ENCODE assay signal across 8 cellular contexts in genomic region chr2:60530660-60531276, GRCh38. TPM values are rescaled to one million over a fixed set of nuclear protein-coding genes. Genes with fewer than 3 reads are reported as not detected.
A peak's percentile ranks its signal among the peaks of the same experiment; 100 is the strongest.
DNase-seq lines count a peak whose midpoint lies in the region; ATAC-seq lines count a peak whose summit lies in the region.

No MANE protein-coding gene starts in this region.

- H3K27ac ChIP-seq in BLaER1, result peak overlapping the region; percentile 3
- H3K27ac ChIP-seq in right cardiac atrium (ENCODE audit: low read length), result no peak overlapping the region

- peaks cover 61% of the 10 kb centered on the region for H3K36me3 ChIP-seq in BLaER1

- peaks cover 100% of the 10 kb centered on the region for H4K20me1 ChIP-seq in BLaER1

- H3K27me3 ChIP-seq in BLaER1 (no peaks in the 10 kb centered on the region), right cardiac atrium (ENCODE audit: control insufficient read depth, insufficient read depth) (no peaks in the 10 kb centered on the region)

- peak overlapping the region; percentile 35; the same call in 1 of the 2 replicates for H3K4me3 ChIP-seq in BLaER1
- no peak overlapping the region for H3K4me3 ChIP-seq in right cardiac atrium (ENCODE audit: low read length)

- peaks cover 100% of the 10 kb centered on the region for H3K4me1 ChIP-seq in BLaER1
- no peaks in the 10 kb centered on the region for H3K4me1 ChIP-seq in right cardiac atrium (ENCODE audit: control insufficient read depth, insufficient read depth, low read length)

- intact Hi-C loops in right cardiac atrium (cut with DNase I), result loop anchor here in 1 of 4 donors (10.0 kb wide), 1 partner anchor 96 kb away; no protein-coding TSS in a partner anchor

- peak; percentile 69 for ATAC-seq in GM21390 (IDR thresholded peaks at IDR 0.05; ENCODE audit: unreplicated experiment)
- ATAC-seq in right cardiac atrium, result peak in 1 of 2 donors; percentile 53
- ATAC-seq in GM18519 (IDR thresholded peaks at IDR 0.05; ENCODE audit: low FRiP score, unreplicated experiment), result no peak

- 20% methylated on average over 12 of the region's 12 CpGs for WGBS in right cardiac atrium

- H3K4me2 ChIP-seq in BLaER1, result peak overlapping the region; percentile 57

- no peaks in the 10 kb centered on the region for H3K9me3 ChIP-seq in BLaER1
- H3K9me3 ChIP-seq in right cardiac atrium (ENCODE audit: control insufficient read depth, low read length), result no peaks in the 10 kb centered on the region

- peak overlapping the region; percentile 4; the same call in 1 of the 2 replicates for H3K9ac ChIP-seq in BLaER1

- DNase-seq in HuH-7 (ENCODE audit: low spot score) (peak; percentile 69), OCI-M1 (lab: John Stamatoyannopoulos, UW) (peak; percentile 85), right cardiac atrium (peak; percentile 44 to 82 (median 69)), NCI-H226 (no peak), AML-193 (lab: John Stamatoyannopoulos, UW) (no peak)

RNA-seq across cellular contexts. Expression of gene BCL11A, which starts 22.7 kb away (rescaled TPM):
- total RNA-seq in right cardiac atrium, result 10 to 100 TPM in 1 of 4 donors, 1 to 10 TPM in 3; 8.3 to 11.2 (median 8.9) TPM
- 3.7 TPM for polyA plus RNA-seq in right cardiac atrium

Comparison
In these comparisons a context has a peak if more than half of its experiments do, and no peak if none do; other contexts are left out.
1. DNase-seq: peak in HuH-7 (single experiment), OCI-M1 (single experiment) and right cardiac atrium (3 of 3); none in NCI-H226 (single experiment) and AML-193 (0 of 2).